23 cellular contexts compared by ENCODE assay signal in the genomic region with DNA sequence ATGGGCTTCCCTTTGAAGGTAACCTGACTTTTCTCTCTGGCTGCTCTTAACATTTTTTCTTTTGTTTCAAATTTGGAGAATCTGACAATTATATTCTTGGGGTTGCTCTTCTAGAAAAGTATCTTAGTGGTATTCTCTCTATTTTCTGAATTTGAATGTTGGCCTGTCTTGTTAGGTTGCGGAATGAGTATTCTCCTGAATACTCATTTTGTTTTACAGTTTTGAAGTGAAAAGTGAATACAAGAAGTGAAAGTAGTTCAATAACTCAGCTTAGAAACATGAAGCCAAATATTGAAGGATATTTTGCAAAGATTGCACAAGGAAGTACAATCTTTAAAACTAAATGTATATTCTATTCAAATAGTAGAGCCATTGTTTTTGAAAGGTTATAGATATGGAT.
DNase-seq lines count a peak whose midpoint lies in the region; ATAC-seq and TF ChIP-seq lines count a peak whose summit lies in the region.
"Had no signal": no experiment of that assay in that cellular context is flagged by ENCODE, and none has a peak within 500 bp of the region (broad histone marks: within the 10 kb centered on the region; RNA-seq: fewer than 3 reads in every experiment).

No MANE protein-coding gene starts in this region.

- no peaks in the 10 kb centered on the region for H3K9me3 ChIP-seq in prostate gland
- H3K9me3 ChIP-seq: thyroid gland had no signal

- no peaks in the 10 kb centered on the region for H3K27me3 ChIP-seq in prostate gland (replicated peaks; ENCODE audit: insufficient read depth)
- H3K27me3 ChIP-seq: BLaER1 treated with 17β-estradiol and CSF1 and Interleukin-3, amounts not matched to agents 10 nM and 100 nM; breast epithelium; neural progenitor cell; thyroid gland had no signal

- TF ChIP-seq CTCF in prostate gland (IDR thresholded peaks at IDR 0.05), result no peak

- ATAC-seq in GM18519 (IDR thresholded peaks at IDR 0.05; ENCODE audit: low FRiP score, unreplicated experiment), result peak; percentile 91
- peak; percentile 94 for ATAC-seq in GM21360 (IDR thresholded peaks at IDR 0.05; ENCODE audit: unreplicated experiment)
- ATAC-seq in HG02852 (IDR thresholded peaks at IDR 0.05; ENCODE audit: unreplicated experiment), result peak; percentile 99
- ATAC-seq in HG03520 (IDR thresholded peaks at IDR 0.05; ENCODE audit: unreplicated experiment), result peak; percentile 76
- ATAC-seq: activated T-cell treated with anti-CD3 and anti-CD28 coated beads, Interleukin-2, amount 50 U/mL, for 72 hours; HepG2 had no signal

- 100% methylated on average over 1 of the region's 1 CpG for WGBS in prostate gland

- intact Hi-C loops in prostate gland (cut with DNase I), result no loop called here

- no peak overlapping the region for H3K27ac ChIP-seq in prostate gland
- H3K27ac ChIP-seq: BLaER1 treated with 17β-estradiol and CSF1 and Interleukin-3, amounts not matched to agents 10 nM and 100 nM; breast epithelium; neural progenitor cell; thyroid gland had no signal

- DNase-seq in NCI-H82 treated with DMSO at 0.1 percent for 48 hours (lab: John Stamatoyannopoulos, UW; ENCODE audit: unreplicated experiment) (no peak), prostate gland (ENCODE audit: low spot score) (no peak), D341Med (ENCODE audit: low spot score) (no peak), ecto neural progenitor cell (ENCODE audit: low spot score) (no peak)
- DNase-seq: ACHN; activated CD4-positive, alpha-beta T cell treated with anti-CD3 and anti-CD28 coated beads for 48 hours; activated naive CD4-positive, alpha-beta T cell treated with anti-CD3 and anti-CD28 coated beads, Interleukin-2, amount 10 ng/mL, durations not matched to agents 7 days and 5 days; activated T-cell treated with anti-CD3 and anti-CD28 coated beads, Interleukin-2, amount 50 U/mL, for 72 hours; amniotic stem cell; DND-41; effector memory CD4-positive, alpha-beta T cell; erythroblast; NCI-H1694; NCI-H69; thyroid gland had no signal

- no peak overlapping the region for H3K4me3 ChIP-seq in prostate gland
- H3K4me3 ChIP-seq: BLaER1 treated with 17β-estradiol and CSF1 and Interleukin-3, amounts not matched to agents 10 nM and 100 nM; breast epithelium; neural progenitor cell; thyroid gland had no signal

- H3K36me3 ChIP-seq in prostate gland, result no peaks in the 10 kb centered on the region
- H3K36me3 ChIP-seq: BLaER1 treated with 17β-estradiol and CSF1 and Interleukin-3, amounts not matched to agents 10 nM and 100 nM; breast epithelium; neural progenitor cell; thyroid gland had no signal

- no peaks in the 10 kb centered on the region for H3K4me1 ChIP-seq in prostate gland (replicated peaks)
- H3K4me1 ChIP-seq: BLaER1 treated with 17β-estradiol and CSF1 and Interleukin-3, amounts not matched to agents 10 nM and 100 nM; breast epithelium; thyroid gland had no signal

- TF ChIP-seq POLR2A in prostate gland (IDR thresholded peaks at IDR 0.05), result no peak
